ENCODE assay signal across 17 cellular contexts in the genomic region with DNA sequence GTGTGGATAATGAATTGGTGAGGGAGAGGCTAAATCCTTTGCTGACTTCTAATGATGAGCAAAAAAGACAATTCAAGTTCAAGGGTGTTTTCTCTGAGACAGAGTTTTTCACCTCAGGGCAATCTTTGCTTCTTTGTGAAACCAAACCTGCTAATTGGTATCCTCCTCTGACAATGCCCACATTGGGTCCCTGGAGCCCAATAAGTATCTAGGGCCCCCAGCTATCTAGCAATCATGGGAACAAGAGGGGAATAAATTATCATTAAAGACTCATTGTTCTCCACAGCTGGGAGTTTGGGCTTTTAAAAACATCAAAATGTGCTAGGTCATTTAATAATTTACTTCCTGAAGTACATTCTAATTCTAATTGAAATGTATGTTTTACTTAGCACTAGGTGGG.
DNase-seq lines count a peak whose midpoint lies in the region; ATAC-seq lines count a peak whose summit lies in the region.
"Had no signal": no experiment of that assay in that cellular context is flagged by ENCODE, and none has a peak within 500 bp of the region (broad histone marks: within the 10 kb centered on the region; RNA-seq: fewer than 3 reads in every experiment).

No MANE protein-coding gene starts in this region.

- no peak overlapping the region for H4K8ac ChIP-seq in mesendoderm (ENCODE audit: low read depth, low read length)

- ATAC-seq in HG02763 (IDR thresholded peaks at IDR 0.05; ENCODE audit: unreplicated experiment), result no peak
- ATAC-seq: GM23338, HepG2 had no signal

- H2BK120ac ChIP-seq in mesendoderm (ENCODE audit: low read depth, low read length), result no peak overlapping the region

- no peak overlapping the region for H3K27ac ChIP-seq in mesendoderm (ENCODE audit: low read depth, low read length)

- no peak overlapping the region for H4K5ac ChIP-seq in mesendoderm (ENCODE audit: low read length)

- no peak overlapping the region for H3K4me3 ChIP-seq in mesendoderm (ENCODE audit: low read length)
- H3K4me3 ChIP-seq: GM23338 had no signal

- no peaks in the 10 kb centered on the region for H3K79me1 ChIP-seq in mesendoderm (ENCODE audit: low read length)

- H3K4ac ChIP-seq in mesendoderm (ENCODE audit: low read depth, low read length), result no peak overlapping the region

- H3K27me3 ChIP-seq in mesendoderm (ENCODE audit: insufficient read depth, low read length, poor library complexity), result no peaks in the 10 kb centered on the region

- no peak overlapping the region for H3K56ac ChIP-seq in mesendoderm (ENCODE audit: low read length)

- no peak overlapping the region for H3K9ac ChIP-seq in mesendoderm (ENCODE audit: low read length)

- H3K79me2 ChIP-seq in mesendoderm (ENCODE audit: control insufficient read depth, insufficient read depth, low read length), result no peaks in the 10 kb centered on the region

- DNase-seq in ELF-1 (ENCODE audit: low read depth, low spot score) (peak; percentile 10), NCI-H1417 treated with DMSO at 0.1 percent for 48 hours (lab: John Stamatoyannopoulos, UW) (peak; percentile 30), NCI-H69 (lab: John Stamatoyannopoulos, UW) (peak; percentile 97), mesendoderm (peak; percentile 64), T-helper 1 cell (no peak), NCI-H524 (lab: John Stamatoyannopoulos, UW) (no peak)
- DNase-seq in activated CD4-positive, alpha-beta T cell treated with anti-CD3 and anti-CD28 coated beads for 1 hour, result no peak
- DNase-seq: C1 segment of cervical spinal cord; CD4-positive, alpha-beta memory T cell; DMS153; DMS79 treated with DMSO at 0.1 percent for 48 hours; EL; GF-D8; H7 had no signal

- H2BK15ac ChIP-seq in mesendoderm (replicated peaks; ENCODE audit: low read depth), result no peak overlapping the region

- H3K18ac ChIP-seq in mesendoderm (ENCODE audit: low read length), result no peak overlapping the region

- peaks cover 6% of the 10 kb centered on the region for H3K4me1 ChIP-seq in mesendoderm (ENCODE audit: control insufficient read depth, low read depth, low read length)

- H2BK5ac ChIP-seq in mesendoderm (ENCODE audit: low read length), result no peak overlapping the region

- H3K23ac ChIP-seq in mesendoderm (ENCODE audit: low read length), result no peak overlapping the region

- no peak overlapping the region for H3K4me2 ChIP-seq in mesendoderm (ENCODE audit: low read length)
- H3K4me2 ChIP-seq: GM23338 had no signal

- no peaks in the 10 kb centered on the region for H3K36me3 ChIP-seq in mesendoderm (ENCODE audit: control insufficient read depth, insufficient read depth, low read length)

- H2AK5ac ChIP-seq in mesendoderm (ENCODE audit: low read length), result no peak overlapping the region

Comparison
In these comparisons a context has a peak if more than half of its experiments do, and no peak if none do; other contexts are left out.
1. DNase-seq: peak in ELF-1 (single experiment), NCI-H1417 treated with DMSO at 0.1 percent for 48 hours (single experiment), NCI-H69 (single experiment) and mesendoderm (single experiment); none in T-helper 1 cell (0 of 5), NCI-H524 (0 of 2) and activated CD4-positive, alpha-beta T cell treated with anti-CD3 and anti-CD28 coated beads for 1 hour (single experiment).